ENCODE assay signal across 20 cellular contexts in the genomic region with DNA sequence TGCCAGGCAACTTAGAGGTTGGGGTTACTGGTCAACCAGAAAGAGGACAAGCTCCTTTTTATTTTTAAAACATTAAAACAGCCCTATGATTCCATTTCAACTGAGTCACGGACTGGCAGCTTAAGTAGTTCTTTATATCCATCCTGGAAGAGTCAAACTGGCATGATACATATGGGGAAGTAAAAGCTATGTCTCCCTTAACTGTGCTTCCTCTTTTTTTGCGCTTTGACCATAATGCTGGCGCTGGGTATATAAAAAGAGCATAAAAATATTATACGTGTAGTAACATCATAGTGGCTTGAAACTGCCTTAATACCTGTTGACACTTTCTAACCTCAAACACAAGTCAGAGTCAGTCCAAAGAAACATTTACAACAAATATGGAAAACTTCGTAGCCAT.
DNase-seq lines count a peak whose midpoint lies in the region; ATAC-seq and TF ChIP-seq lines count a peak whose summit lies in the region.
"Had no signal": no experiment of that assay in that cellular context is flagged by ENCODE, and none has a peak within 500 bp of the region (broad histone marks: within the 10 kb centered on the region; RNA-seq: fewer than 3 reads in every experiment).

No MANE protein-coding gene starts in this region.

- H3K9me2 ChIP-seq in SK-N-SH, result no peaks in the 10 kb centered on the region

- ATAC-seq in SK-N-SH treated with all-trans-retinoic acid at 6 μM for 48 hours, result no peak
- no peak for ATAC-seq in Panc1
- ATAC-seq in memory B cell (ENCODE audit: low read depth), result peak; percentile 56
- ATAC-seq in GM21619 (IDR thresholded peaks at IDR 0.05; ENCODE audit: unreplicated experiment), result no peak
- ATAC-seq in left lung, result no peak
- ATAC-seq in T-helper 17 cell, result no peak
- ATAC-seq: effector memory CD8-positive, alpha-beta T cell; natural killer cell; upper lobe of right lung had no signal

- H3K27me3 Mint-ChIP-seq in memory B cell (peaks cover 4% of the 10 kb centered on the region), T-helper 17 cell (no peaks in the 10 kb centered on the region)
- H3K27me3 Mint-ChIP-seq: brain; effector memory CD8-positive, alpha-beta T cell; IgD-negative memory B cell had no signal

- H3K9ac ChIP-seq in SK-N-SH, result no peak overlapping the region

- intact Hi-C loops in Panc1 (cut with micrococcal nuclease; ENCODE audit: unreplicated experiment), result no loop called here
- intact Hi-C loops in left lung (cut with DNase I), result no loop called here

- H4K20me1 ChIP-seq in SK-N-SH (ENCODE audit: insufficient read depth), result no peaks in the 10 kb centered on the region

- in situ Hi-C loops in Panc1 (cut with HindIII; ENCODE audit: low pct_unique_long_range_greater_than_20kb, low sequenced_read_pairs), result no loop called here

- no peak overlapping the region for H3K4me3 Mint-ChIP-seq in memory B cell
- H3K4me3 Mint-ChIP-seq in T-helper 17 cell, result no peak overlapping the region
- H3K4me3 Mint-ChIP-seq: B cell; effector memory CD8-positive, alpha-beta T cell; IgD-negative memory B cell; natural killer cell had no signal

- POLR2A ChIA-PET in SK-N-SH (lab: Yijun Ruan, JAX) (no interaction called here), Panc1 (lab: Charles Lee) (no interaction called here)

- no peak overlapping the region for H3K27ac Mint-ChIP-seq in memory B cell
- no peak overlapping the region for H3K27ac Mint-ChIP-seq in T-helper 17 cell
- H3K27ac Mint-ChIP-seq: B cell; effector memory CD8-positive, alpha-beta T cell; IgD-negative memory B cell; natural killer cell had no signal

- H3K4me3 ChIP-seq in SK-N-SH (ENCODE audit: low read depth in 2 of 2, low read length in 1 of 2) (no peak overlapping the region), Panc1 (ENCODE audit: low read depth in 2 of 2, low read length in 2 of 2) (no peak overlapping the region), left lung (no peak overlapping the region)
- H3K4me3 ChIP-seq: prostate gland, upper lobe of right lung had no signal

- CTCF ChIA-PET in SK-N-SH (lab: Yijun Ruan, JAX) (no interaction called here), Panc1 (lab: Charles Lee) (no interaction called here)

- H3K4me2 ChIP-seq in SK-N-SH, result 0 out of 2 replicates have a peak overlapping the region, but pooled peaks have one; percentile 65

- H3K4me1 ChIP-seq in SK-N-SH (ENCODE audit: control insufficient read depth in 1 of 2, insufficient read depth in 2 of 2, low read depth in 1 of 2, low read length in 1 of 2) (peaks cover 26 to 35% of the 10 kb centered on the region in 2 experiments), Panc1 (ENCODE audit: control insufficient read depth, insufficient read depth, low read length) (peaks cover 13% of the 10 kb centered on the region), left lung (peaks cover 0 to 3% of the 10 kb centered on the region in 2 donors)
- H3K4me1 ChIP-seq: prostate gland, upper lobe of right lung had no signal

- H3K27ac ChIP-seq in SK-N-SH (ENCODE audit: low read depth in 2 of 2, low read length in 1 of 2), result peak overlapping the region in 1 of 2 experiments; percentile 94; a peak in 3 of 4 replicates
- peak overlapping the region; percentile 59 for H3K27ac ChIP-seq in Panc1 (ENCODE audit: low read length)
- H3K27ac ChIP-seq in left lung, result no peak overlapping the region
- H3K27ac ChIP-seq: prostate gland, upper lobe of right lung, VCaP had no signal

- peaks cover 8% of the 10 kb centered on the region for H3K9me3 Mint-ChIP-seq in memory B cell

- no TSS peak for BruUV-seq in Panc1 (replicated peaks; lab: Mats Ljungman, UMichigan)

- peaks cover 10% of the 10 kb centered on the region for H3F3A ChIP-seq in SK-N-SH (replicated peaks; ENCODE audit: insufficient read depth)

- H3K36me3 ChIP-seq in SK-N-SH (replicated peaks in 1 of 2; ENCODE audit: control insufficient read depth in 1 of 2, insufficient read depth in 2 of 2, low read length in 1 of 2) (no peaks in the 10 kb centered on the region), Panc1 (ENCODE audit: control insufficient read depth, insufficient read depth, low read length) (no peaks in the 10 kb centered on the region), left lung (no peaks in the 10 kb centered on the region)
- H3K36me3 ChIP-seq: prostate gland, upper lobe of right lung had no signal

- H3K4me1 Mint-ChIP-seq in memory B cell, result peaks cover 5% of the 10 kb centered on the region
- no peaks in the 10 kb centered on the region for H3K4me1 Mint-ChIP-seq in T-helper 17 cell
- H3K4me1 Mint-ChIP-seq: brain, IgD-negative memory B cell, natural killer cell had no signal

- TF ChIP-seq RAD21 in SK-N-SH (IDR thresholded peaks at IDR 0.05; ENCODE audit: low read length), result no peak

- DNase-seq in SK-N-SH (no peak), Panc1 (ENCODE audit: low read depth, low spot score) (no peak), memory B cell (ENCODE audit: low spot score in 2 of 2) (no peak), left lung (no peak), amniotic stem cell (lab: John Stamatoyannopoulos, UW) (no peak), T-helper 17 cell (no peak)
- DNase-seq: activated CD8-positive, alpha-beta memory T cell treated with anti-CD3 and anti-CD28 coated beads, Interleukin-2, amount 50 U/mL, for 4 hours; effector memory CD8-positive, alpha-beta T cell; left cardiac atrium; mesendoderm; natural killer cell; NCI-H226; upper lobe of right lung had no signal

- TF ChIP-seq CTCF in SK-N-SH (IDR thresholded peaks at IDR 0.05), result no peak
- TF ChIP-seq CTCF in Panc1 (IDR thresholded peaks at IDR 0.05), result no peak
- no peak for TF ChIP-seq CTCF in left lung (IDR thresholded peaks at IDR 0.05)

- no peaks in the 10 kb centered on the region for H3K79me2 ChIP-seq in SK-N-SH (ENCODE audit: insufficient read depth)

- WGBS in SK-N-SH (ENCODE audit: low lambda C conversion rate), result 91% methylated on average over 5 of the region's 5 CpGs

- no peak for TF ChIP-seq EP300 in SK-N-SH (IDR thresholded peaks at IDR 0.05; ENCODE audit: borderline replicate concordance in 1 of 2, low read depth in 1 of 2, low read length in 1 of 2)

- H3K27me3 ChIP-seq in SK-N-SH (ENCODE audit: insufficient read depth), result no peaks in the 10 kb centered on the region
- H3K27me3 ChIP-seq in Panc1 (ENCODE audit: control insufficient read depth, insufficient read depth, low read length), result no peaks in the 10 kb centered on the region
- H3K27me3 ChIP-seq in left lung, result no peaks in the 10 kb centered on the region
- H3K27me3 ChIP-seq: upper lobe of right lung had no signal

- H3K36me3 Mint-ChIP-seq in memory B cell, result peaks cover 2% of the 10 kb centered on the region
- no peaks in the 10 kb centered on the region for H3K36me3 Mint-ChIP-seq in T-helper 17 cell (ENCODE audit: low read depth)
- H3K36me3 Mint-ChIP-seq: IgD-negative memory B cell, natural killer cell had no signal

- H2AFZ ChIP-seq in SK-N-SH (ENCODE audit: low read depth), result no peak overlapping the region

- H3K9me3 ChIP-seq in SK-N-SH (no peaks in the 10 kb centered on the region), Panc1 (ENCODE audit: control insufficient read depth, insufficient read depth, low read depth, low read length) (peaks cover 13% of the 10 kb centered on the region; the same call in 1 of the 2 replicates), left lung (peaks cover 0 to 20% of the 10 kb centered on the region in 2 donors), T-helper 17 cell (ENCODE audit: control insufficient read depth, low read length, poor library complexity, severe bottlenecking) (no peaks in the 10 kb centered on the region)
- H3K9me3 ChIP-seq: prostate gland had no signal

TF ChIP-seq in SK-N-SH, 30 proteins besides CTCF, POLR2A, EP300 and RAD21 (continues in another document):
- TF ChIP-seq, protein P1, sequence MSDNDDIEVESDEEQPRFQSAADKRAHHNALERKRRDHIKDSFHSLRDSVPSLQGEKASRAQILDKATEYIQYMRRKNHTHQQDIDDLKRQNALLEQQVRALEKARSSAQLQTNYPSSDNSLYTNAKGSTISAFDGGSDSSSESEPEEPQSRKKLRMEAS (IDR thresholded peaks at IDR 0.05; ENCODE audit: low read depth), result no peak
- TF ChIP-seq ELF1 (IDR thresholded peaks at IDR 0.05) (no peak), JUND (IDR thresholded peaks at IDR 0.05) (no peak)
- TF ChIP-seq, protein P2, sequence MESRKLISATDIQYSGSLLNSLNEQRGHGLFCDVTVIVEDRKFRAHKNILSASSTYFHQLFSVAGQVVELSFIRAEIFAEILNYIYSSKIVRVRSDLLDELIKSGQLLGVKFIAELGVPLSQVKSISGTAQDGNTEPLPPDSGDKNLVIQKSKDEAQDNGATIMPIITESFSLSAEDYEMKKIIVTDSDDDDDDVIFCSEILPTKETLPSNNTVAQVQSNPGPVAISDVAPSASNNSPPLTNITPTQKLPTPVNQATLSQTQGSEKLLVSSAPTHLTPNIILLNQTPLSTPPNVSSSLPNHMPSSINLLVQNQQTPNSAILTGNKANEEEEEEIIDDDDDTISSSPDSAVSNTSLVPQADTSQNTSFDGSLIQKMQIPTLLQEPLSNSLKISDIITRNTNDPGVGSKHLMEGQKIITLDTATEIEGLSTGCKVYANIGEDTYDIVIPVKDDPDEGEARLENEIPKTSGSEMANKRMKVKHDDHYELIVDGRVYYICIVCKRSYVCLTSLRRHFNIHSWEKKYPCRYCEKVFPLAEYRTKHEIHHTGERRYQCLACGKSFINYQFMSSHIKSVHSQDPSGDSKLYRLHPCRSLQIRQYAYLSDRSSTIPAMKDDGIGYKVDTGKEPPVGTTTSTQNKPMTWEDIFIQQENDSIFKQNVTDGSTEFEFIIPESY (IDR thresholded peaks at IDR 0.05; ENCODE audit: borderline replicate concordance, low read depth), result no peak

TF ChIP-seq in SK-N-SH treated with all-trans-retinoic acid at 6 μM for 48 hours, 23 proteins besides CTCF, POLR2A, EP300 and RAD21 (continues in another document):
- no peak for TF ChIP-seq ESRRG (CRISPR knock-in tag; IDR thresholded peaks at IDR 0.05)
- TF ChIP-seq GLIS3 (CRISPR knock-in tag; IDR thresholded peaks at IDR 0.05), result no peak
- no peak for TF ChIP-seq CSDC2 (CRISPR knock-in tag; IDR thresholded peaks at IDR 0.05)
- TF ChIP-seq, protein P3, sequence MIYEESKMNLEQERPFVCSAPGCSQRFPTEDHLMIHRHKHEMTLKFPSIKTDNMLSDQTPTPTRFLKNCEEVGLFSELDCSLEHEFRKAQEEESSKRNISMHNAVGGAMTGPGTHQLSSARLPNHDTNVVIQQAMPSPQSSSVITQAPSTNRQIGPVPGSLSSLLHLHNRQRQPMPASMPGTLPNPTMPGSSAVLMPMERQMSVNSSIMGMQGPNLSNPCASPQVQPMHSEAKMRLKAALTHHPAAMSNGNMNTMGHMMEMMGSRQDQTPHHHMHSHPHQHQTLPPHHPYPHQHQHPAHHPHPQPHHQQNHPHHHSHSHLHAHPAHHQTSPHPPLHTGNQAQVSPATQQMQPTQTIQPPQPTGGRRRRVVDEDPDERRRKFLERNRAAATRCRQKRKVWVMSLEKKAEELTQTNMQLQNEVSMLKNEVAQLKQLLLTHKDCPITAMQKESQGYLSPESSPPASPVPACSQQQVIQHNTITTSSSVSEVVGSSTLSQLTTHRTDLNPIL (CRISPR knock-in tag; IDR thresholded peaks at IDR 0.05; ENCODE audit: low read depth), result no peak
- TF ChIP-seq RARB (CRISPR knock-in tag; IDR thresholded peaks at IDR 0.05), result no peak
- no peak for TF ChIP-seq ISL1 (CRISPR knock-in tag; IDR thresholded peaks at IDR 0.05)
